ENCODE assay signal across 7 cellular contexts in the genomic region with DNA sequence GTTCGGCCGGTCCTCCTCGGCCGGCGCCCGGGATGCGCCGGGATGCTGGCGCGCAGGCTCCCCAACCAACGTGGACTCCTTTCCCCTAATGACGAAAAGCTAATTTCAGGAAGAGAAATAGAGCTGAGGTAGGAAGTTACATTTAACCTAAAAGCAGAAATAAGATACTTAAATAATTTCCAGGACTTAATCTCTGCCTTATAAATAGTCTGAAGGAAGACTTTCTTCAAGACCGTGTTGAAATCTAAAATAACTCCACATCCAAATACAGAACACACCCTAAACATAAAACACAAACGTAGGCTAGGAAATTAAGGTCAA. TPM values are rescaled to one million over a fixed set of nuclear protein-coding genes. Genes with fewer than 3 reads are reported as not detected.
DNase-seq lines count a peak whose midpoint lies in the region; ATAC-seq, FAIRE-seq and TF ChIP-seq lines count a peak whose summit lies in the region.

No MANE protein-coding gene starts in this region.

- no peak for TF ChIP-seq POLR2A in gastroesophageal sphincter (IDR thresholded peaks at IDR 0.05)

- H3K4me1 ChIP-seq in HEK293 (ENCODE audit: control insufficient read depth, insufficient read depth, low read length) = 0 out of 2 replicates have a peak, but pooled peaks cover 2% of the 10 kb centered on the region
- H3K4me1 ChIP-seq in gastroesophageal sphincter = peaks cover 0 to 65% (median 10%) of the 10 kb centered on the region in 3 donors
- H3K4me1 ChIP-seq in small intestine (ENCODE audit: control insufficient read depth in 2 of 2, insufficient read depth in 1 of 2, low read depth in 1 of 2, low read length in 1 of 2) = peaks cover 1 to 9% of the 10 kb centered on the region in 2 donors

- no peak for DNase-seq in T-cell
- no peak for DNase-seq in small intestine
- no peak for DNase-seq in NCI-H446 treated with DMSO at 0.1 percent for 48 hours (lab: John Stamatoyannopoulos, UW)
- DNase-seq in NCI-H2029 treated with DMSO at 0.1 percent for 48 hours (lab: John Stamatoyannopoulos, UW) = no peak

- WGBS in gastroesophageal sphincter (ENCODE audit: low coverage in 1 of 2), 2 donors = 0% methylated on average over 2 to 3 of the region's 14 CpGs
- WGBS in small intestine, 3 donors = 0 to 1% (median 0%) methylated on average over 14 of the region's 14 CpGs

- H3K27me3 ChIP-seq in gastroesophageal sphincter (no peaks in the 10 kb centered on the region), small intestine (ENCODE audit: control insufficient read depth in 2 of 2, insufficient read depth in 2 of 2, low read length in 2 of 2) (no peaks in the 10 kb centered on the region)

- H3K36me3 Mint-ChIP-seq in T-cell = peaks cover 20% of the 10 kb centered on the region

- FAIRE-seq in small intestine (lab: Jason Lieb, UNC) = no peak

- no peaks in the 10 kb centered on the region for H3K27me3 Mint-ChIP-seq in T-cell

- TF ChIP-seq CTCF in HEK293 (tag by site-specific recombination; IDR thresholded peaks at IDR 0.05) (no peak), gastroesophageal sphincter (IDR thresholded peaks at IDR 0.05) (no peak)

- CTCF ChIA-PET in HEK293 (lab: Yijun Ruan, JAX) = interaction anchor here (0.7 to 3.2 kb wide), 6 partner anchors 8 to 215 kb away, joined by 3 to 17 read pairs (median 3); no protein-coding TSS in a partner anchor
- CTCF ChIA-PET in T-cell (lab: Charles Lee) = interaction anchor here (0.7 to 4.5 kb wide), 5 partner anchors 12 to 330 kb away, joined by 3 to 30 read pairs (median 4); no protein-coding TSS in a partner anchor

- H3K4me3 Mint-ChIP-seq in T-cell = peak overlapping the region; percentile 91 to 96 (median 94)

- peak overlapping the region; percentile 94 for H3K27ac ChIP-seq in HEK293 (ENCODE audit: extremely low read depth, low read depth, low read length)
- H3K27ac ChIP-seq in gastroesophageal sphincter = peak overlapping the region; percentile 72 to 97 (median 94)
- H3K27ac ChIP-seq in small intestine (ENCODE audit: low read depth in 1 of 2, low read length in 1 of 2) = peak overlapping the region; percentile 94 to 99

- peaks cover 61 to 65% (median 65%) of the 10 kb centered on the region in 3 donors for H3K4me1 Mint-ChIP-seq in T-cell

- no peaks in the 10 kb centered on the region for H3K9me3 Mint-ChIP-seq in T-cell

- H3K9me3 ChIP-seq in HEK293 (ENCODE audit: control insufficient read depth, insufficient read depth, low read depth, low read length) (no peaks in the 10 kb centered on the region), gastroesophageal sphincter (no peaks in the 10 kb centered on the region), small intestine (ENCODE audit: control insufficient read depth, low read depth) (no peaks in the 10 kb centered on the region)

- POLR2A ChIA-PET in HEK293 (lab: Yijun Ruan, JAX) = interaction anchor here (1.1 to 3.6 kb wide), 3 partner anchors 9 to 204 kb away, joined by 3 to 21 read pairs (median 3); a partner anchor contains a TSS
- POLR2A ChIA-PET in T-cell (lab: Charles Lee) = interaction anchor here (0.7 to 3.6 kb wide), 4 partner anchors 9 to 244 kb away, joined by 3 to 17 read pairs (median 5); a partner anchor contains a TSS

- ATAC-seq in T-cell (replicated peaks in 1 of 4) (no peak), gastroesophageal sphincter (no peak), GM21529 (IDR thresholded peaks at IDR 0.05; ENCODE audit: unreplicated experiment) (no peak)

- H3K4me3 ChIP-seq in HEK293 (ENCODE audit: low read depth, low read length) = peak overlapping the region; percentile 94
- peak overlapping the region; percentile 73 to 92 for H3K4me3 ChIP-seq in gastroesophageal sphincter
- peak overlapping the region; percentile 89 to 95 for H3K4me3 ChIP-seq in small intestine (ENCODE audit: low read depth in 1 of 2, low read length in 2 of 2)

- H3K27ac Mint-ChIP-seq in T-cell = peak overlapping the region; percentile 91

- TF ChIP-seq EP300 in gastroesophageal sphincter (IDR thresholded peaks at IDR 0.05) = no peak

- H3K36me3 ChIP-seq in HEK293 (ENCODE audit: control insufficient read depth in 2 of 2, insufficient read depth in 1 of 2, low read length in 2 of 2) = peaks cover 0 to 16% of the 10 kb centered on the region in 2 experiments; a peak in 1 of 3 replicates
- peaks cover 0 to 11% of the 10 kb centered on the region in 2 donors for H3K36me3 ChIP-seq in gastroesophageal sphincter
- no peaks in the 10 kb centered on the region for H3K36me3 ChIP-seq in small intestine (ENCODE audit: control insufficient read depth in 2 of 2, insufficient read depth in 2 of 2, low read length in 2 of 2)

TF ChIP-seq in HEK293, 187 proteins besides CTCF, POLR2A, EP300 and RAD21:
- peak; percentile 30; the same call in 1 of the 2 replicates for TF ChIP-seq ZNF335 (tag by site-specific recombination; conservative IDR thresholded peaks at IDR 0.05)
- TF ChIP-seq, protein P1, sequence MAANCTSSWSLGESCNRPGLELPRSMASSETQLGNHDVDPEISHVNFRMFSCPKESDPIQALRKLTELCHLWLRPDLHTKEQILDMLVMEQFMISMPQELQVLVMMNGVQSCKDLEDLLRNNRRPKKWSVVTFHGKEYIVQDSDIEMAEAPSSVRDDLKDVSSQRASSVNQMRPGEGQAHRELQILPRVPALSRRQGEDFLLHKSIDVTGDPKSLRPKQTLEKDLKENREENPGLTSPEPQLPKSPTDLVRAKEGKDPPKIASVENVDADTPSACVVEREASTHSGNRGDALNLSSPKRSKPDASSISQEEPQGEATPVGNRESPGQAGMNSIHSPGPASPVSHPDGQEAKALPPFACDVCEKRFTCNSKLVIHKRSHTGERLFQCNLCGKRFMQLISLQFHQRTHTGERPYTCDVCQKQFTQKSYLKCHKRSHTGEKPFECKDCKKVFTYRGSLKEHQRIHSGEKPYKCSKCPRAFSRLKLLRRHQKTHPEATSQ (tag by site-specific recombination; IDR thresholded peaks at IDR 0.05) = no peak
- TF ChIP-seq BCL11B (tag by site-specific recombination; IDR thresholded peaks at IDR 0.05; ENCODE audit: low read depth) = no peak
- TF ChIP-seq HOXC10 (CRISPR knock-in tag; IDR thresholded peaks at IDR 0.05) = no peak
- no peak for TF ChIP-seq KLF16 (tag by site-specific recombination; IDR thresholded peaks at IDR 0.05)
- TF ChIP-seq, protein P2, sequence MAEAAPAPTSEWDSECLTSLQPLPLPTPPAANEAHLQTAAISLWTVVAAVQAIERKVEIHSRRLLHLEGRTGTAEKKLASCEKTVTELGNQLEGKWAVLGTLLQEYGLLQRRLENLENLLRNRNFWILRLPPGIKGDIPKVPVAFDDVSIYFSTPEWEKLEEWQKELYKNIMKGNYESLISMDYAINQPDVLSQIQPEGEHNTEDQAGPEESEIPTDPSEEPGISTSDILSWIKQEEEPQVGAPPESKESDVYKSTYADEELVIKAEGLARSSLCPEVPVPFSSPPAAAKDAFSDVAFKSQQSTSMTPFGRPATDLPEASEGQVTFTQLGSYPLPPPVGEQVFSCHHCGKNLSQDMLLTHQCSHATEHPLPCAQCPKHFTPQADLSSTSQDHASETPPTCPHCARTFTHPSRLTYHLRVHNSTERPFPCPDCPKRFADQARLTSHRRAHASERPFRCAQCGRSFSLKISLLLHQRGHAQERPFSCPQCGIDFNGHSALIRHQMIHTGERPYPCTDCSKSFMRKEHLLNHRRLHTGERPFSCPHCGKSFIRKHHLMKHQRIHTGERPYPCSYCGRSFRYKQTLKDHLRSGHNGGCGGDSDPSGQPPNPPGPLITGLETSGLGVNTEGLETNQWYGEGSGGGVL (tag by site-specific recombination; IDR thresholded peaks at IDR 0.05) = no peak
- TF ChIP-seq ZNF623 (tag by site-specific recombination; IDR thresholded peaks at IDR 0.05) = no peak
- TF ChIP-seq IKZF3 (tag by site-specific recombination; IDR thresholded peaks at IDR 0.05) = peak; percentile 52
- TF ChIP-seq ZNF19 (tag by site-specific recombination; IDR thresholded peaks at IDR 0.05; ENCODE audit: low read depth) = no peak
- TF ChIP-seq ZNF514 (tag by site-specific recombination; IDR thresholded peaks at IDR 0.05) = no peak
- no peak for TF ChIP-seq ZNF2 (tag by site-specific recombination; IDR thresholded peaks at IDR 0.05)
- TF ChIP-seq ZNF311 (tag by site-specific recombination; IDR thresholded peaks at IDR 0.05; ENCODE audit: borderline replicate concordance) = no peak
- TF ChIP-seq ZNF138 (tag by site-specific recombination; IDR thresholded peaks at IDR 0.05; ENCODE audit: borderline replicate concordance) = no peak
- no peak for TF ChIP-seq ZNF223 (tag by site-specific recombination; IDR thresholded peaks at IDR 0.05)
- no peak for TF ChIP-seq ZFP3 (tag by site-specific recombination; IDR thresholded peaks at IDR 0.05; ENCODE audit: low read depth)
- no peak for TF ChIP-seq ZNF558 (tag by site-specific recombination; IDR thresholded peaks at IDR 0.05)
TF ChIP-seq in HEK293: peak in this region for 2.

RNA-seq across cellular contexts. Expression of a gene that starts 1.2 kb away (rescaled TPM):
- total RNA-seq in T-cell (10 to 100 TPM; 16.8 to 49.6 (median 42.5) TPM), gastroesophageal sphincter (10 to 100 TPM in 3 of 4 donors, 1 to 10 TPM in 1; 10.0 to 23.3 (median 13.6) TPM)
- 10 to 100 TPM; 10.5 to 13.9 (median 12.7) TPM for polyA plus RNA-seq in small intestine

RNA-seq across cellular contexts. Expression of a gene that starts 39.8 kb away (rescaled TPM):
- total RNA-seq in T-cell (10 to 100 TPM; 27.9 to 34.8 (median 31.4) TPM), gastroesophageal sphincter (10 to 100 TPM in 3 of 4 donors, 1 to 10 TPM in 1; 7.7 to 25.7 (median 16.8) TPM)
- polyA plus RNA-seq in small intestine = 1 to 10 TPM; 3.1 to 5.3 (median 3.5) TPM
